In the genomic region with DNA sequence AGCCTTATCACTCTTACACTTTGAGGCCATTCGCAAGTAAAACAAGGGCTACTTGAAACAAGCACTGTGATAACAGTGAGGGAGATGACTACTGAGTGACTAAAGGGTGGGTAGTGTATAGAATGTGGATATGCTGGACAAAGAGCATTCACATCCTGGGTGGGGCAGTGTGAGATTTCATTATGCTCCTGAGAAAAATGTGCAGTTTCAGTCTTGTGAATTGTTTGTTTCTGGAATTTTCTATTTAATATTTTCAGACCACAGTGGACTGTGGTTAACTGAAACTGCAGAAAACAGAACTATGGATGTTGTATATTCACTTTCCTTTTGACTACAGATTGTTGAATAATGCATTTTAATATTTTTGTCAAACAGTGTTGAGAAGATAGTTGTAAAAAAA, we compare ENCODE assay signal across 8 cellular contexts. TPM values are rescaled to one million over a fixed set of nuclear protein-coding genes. Genes with fewer than 3 reads are reported as not detected.
DNase-seq lines count a peak whose midpoint lies in the region; ATAC-seq and TF ChIP-seq lines count a peak whose summit lies in the region.

No MANE protein-coding gene starts in this region.

- WGBS in mesodermal cell (ENCODE audit: insufficient coverage in 2 of 2), 2 experiments: no CpG with 5 or more reads among the region's 1 CpG

- ATAC-seq in GM18517 (IDR thresholded peaks at IDR 0.05; ENCODE audit: unreplicated experiment) (peak; percentile 88), HG02678 (IDR thresholded peaks at IDR 0.05; ENCODE audit: unreplicated experiment) (peak; percentile 73), Right ventricle myocardium inferior (no peak)

- no peaks in the 10 kb centered on the region for H3F3A ChIP-seq in PC-9 (ENCODE audit: insufficient read depth, low read depth)

- H4K20me1 ChIP-seq in PC-9 (ENCODE audit: insufficient read depth): no peaks in the 10 kb centered on the region
- no peaks in the 10 kb centered on the region for H4K20me1 ChIP-seq in Karpas-422 (ENCODE audit: insufficient read depth, low read depth, low read length)

- intact Hi-C loops in PC-9 (cut with micrococcal nuclease; ENCODE audit: unreplicated experiment): no loop called here
- intact Hi-C loops in Right ventricle myocardium inferior (cut with DNase I): no loop called here

- H3K4me1 ChIP-seq in PC-9 (replicated peaks; ENCODE audit: insufficient read depth) (peaks cover 13% of the 10 kb centered on the region), mesodermal cell (ENCODE audit: control insufficient read depth, insufficient read depth, low read length, poor library complexity, severe bottlenecking) (no peaks in the 10 kb centered on the region), Karpas-422 (ENCODE audit: low read length) (no peaks in the 10 kb centered on the region)

- H3K4me3 ChIP-seq in PC-9: no peak overlapping the region
- H3K4me3 ChIP-seq in mesodermal cell (ENCODE audit: extremely low read depth, insufficient read depth, low read length, poor library complexity, severe bottlenecking): no peak overlapping the region
- no peak overlapping the region for H3K4me3 ChIP-seq in Karpas-422 (ENCODE audit: low read length)

- H3K36me3 ChIP-seq in PC-9 (ENCODE audit: low read depth): peaks cover 6% of the 10 kb centered on the region
- peaks cover 64% of the 10 kb centered on the region for H3K36me3 ChIP-seq in mesodermal cell (ENCODE audit: control insufficient read depth, insufficient read depth, low read length)
- peaks cover 18% of the 10 kb centered on the region for H3K36me3 ChIP-seq in Karpas-422 (ENCODE audit: insufficient read depth, low read length)

- no peaks in the 10 kb centered on the region for H3K27me3 ChIP-seq in PC-9 (ENCODE audit: insufficient read depth, low read depth)
- no peaks in the 10 kb centered on the region for H3K27me3 ChIP-seq in Karpas-422 (ENCODE audit: low read length)

- H3K9me2 ChIP-seq in PC-9 (ENCODE audit: insufficient read depth) (no peaks in the 10 kb centered on the region), Karpas-422 (replicated peaks; ENCODE audit: insufficient read depth, low read length) (no peaks in the 10 kb centered on the region)

- peak overlapping the region; percentile 84 for H3K27ac ChIP-seq in PC-9
- H3K27ac ChIP-seq in mesodermal cell (ENCODE audit: low read depth, low read length, severe bottlenecking): peak overlapping the region; percentile 16
- H3K27ac ChIP-seq in Karpas-422 (ENCODE audit: low read length): no peak overlapping the region

- H3K4me2 ChIP-seq in PC-9 (peak overlapping the region; percentile 26), Karpas-422 (ENCODE audit: low read depth, low read length, poor library complexity, severe bottlenecking) (no peak overlapping the region)

- no peak for TF ChIP-seq CTCF in PC-9 (conservative IDR thresholded peaks at IDR 0.05)

- H3K9me3 ChIP-seq in PC-9 (ENCODE audit: insufficient read depth, low read depth): no peaks in the 10 kb centered on the region
- peaks cover 5% of the 10 kb centered on the region for H3K9me3 ChIP-seq in mesodermal cell (ENCODE audit: control insufficient read depth, low read length)
- 0 out of 2 replicates have a peak, but pooled peaks cover 4% of the 10 kb centered on the region for H3K9me3 ChIP-seq in Karpas-422 (ENCODE audit: low read length)

- DNase-seq in PC-9 (peak; percentile 14 to 67), NCI-H1436 (lab: John Stamatoyannopoulos, UW) (no peak), NCI-H1105 (lab: John Stamatoyannopoulos, UW) (no peak), Right ventricle myocardium inferior (ENCODE audit: missing footprints) (no peak), Karpas-422 (no peak)

- H3K79me2 ChIP-seq in PC-9 (ENCODE audit: low read depth) (no peaks in the 10 kb centered on the region), Karpas-422 (ENCODE audit: low read length) (peaks cover 51% of the 10 kb centered on the region)

- no peak overlapping the region for H3K9ac ChIP-seq in Karpas-422 (ENCODE audit: low read length)

- CTCF ChIA-PET in PC-9 (lab: Charles Lee): no interaction called here

- POLR2A ChIA-PET in PC-9 (lab: Charles Lee; ENCODE audit: unreplicated experiment): no interaction called here

- no TSS peak for BruUV-seq in PC-9 (replicated peaks; lab: Mats Ljungman, UMichigan)

- no peak overlapping the region for H2AFZ ChIP-seq in PC-9
- no peak overlapping the region for H2AFZ ChIP-seq in Karpas-422 (ENCODE audit: low read length)

RNA-seq across cellular contexts. Expression of gene B3GALT2, which starts 25.1 kb away (rescaled TPM):
- total RNA-seq in PC-9 (2021): not detected in 2 replicates
- polyA plus RNA-seq in mesodermal cell (2013, experiment 1 of 2): 0.44 TPM
- polyA plus RNA-seq in mesodermal cell (2013, experiment 2 of 2): 0.40 TPM
- total RNA-seq in Right ventricle myocardium inferior: 93.9 TPM
- total RNA-seq in Karpas-422 (2014; rRNA removed; shearing (Covaris generic); ENCODE audit: low replicate concordance): not detected in 2 replicates

Comparison
In these comparisons a context has a peak if more than half of its experiments do, and no peak if none do; other contexts are left out.
1. DNase-seq: peak in PC-9 (2 of 2); none in NCI-H1436 (single experiment), NCI-H1105 (single experiment), Right ventricle myocardium inferior (single experiment) and Karpas-422 (single experiment).
2. RNA of gene B3GALT2, which starts 25.1 kb away (total RNA-seq): 93.9 TPM in Right ventricle myocardium inferior (single experiment); not detected in PC-9 and not detected in Karpas-422; every median in the first group is over 10 times any median in the second.